13 cellular contexts compared by ENCODE assay signal in the genomic region with DNA sequence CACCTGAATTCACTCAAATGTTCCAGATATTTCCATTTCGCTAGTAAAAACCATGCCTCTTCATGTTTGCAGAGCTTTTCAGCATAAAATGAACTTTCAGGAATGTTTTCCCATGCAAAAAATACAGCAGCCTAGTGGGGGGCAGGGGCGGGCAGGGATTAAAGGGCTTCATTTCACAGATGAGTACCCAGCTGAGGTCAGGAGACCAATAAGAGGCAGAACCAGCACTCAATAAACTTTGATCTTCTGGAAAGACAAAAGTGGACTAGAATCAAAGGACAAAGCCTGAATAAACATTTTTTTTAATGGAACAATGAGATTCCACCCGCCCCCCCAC. TPM values are rescaled to one million over a fixed set of nuclear protein-coding genes. Genes with fewer than 3 reads are reported as not detected.
DNase-seq lines count a peak whose midpoint lies in the region; ATAC-seq and TF ChIP-seq lines count a peak whose summit lies in the region.
"Had no signal": no experiment of that assay in that cellular context is flagged by ENCODE, and none has a peak within 500 bp of the region (broad histone marks: within the 10 kb centered on the region; RNA-seq: fewer than 3 reads in every experiment).

No MANE protein-coding gene starts in this region.

- 34% methylated on average over 3 of the region's 3 CpGs for WGBS in right lobe of liver (ENCODE audit: insufficient coverage, low coverage, low lambda C conversion rate, missing lambda C conversion rate)
- 66 to 75% methylated on average over 3 of the region's 3 CpGs for WGBS in transverse colon (ENCODE audit: low coverage in 1 of 2), 2 donors

- CTCF ChIA-PET in activated CD8-positive, alpha-beta memory T cell treated with anti-CD3 and anti-CD28 coated beads, Interleukin-2, amount 10 ng/mL, durations not matched to agents 7 days and 5 days (lab: Charles Lee) = interaction anchor here (0.9 to 1.1 kb wide), 2 partner anchors 10 to 54 kb away, joined by 3 to 5 read pairs; no protein-coding TSS in a partner anchor

- no peaks in the 10 kb centered on the region for H3K36me3 ChIP-seq in ascending aorta
- H3K36me3 ChIP-seq in right lobe of liver = no peaks in the 10 kb centered on the region
- no peaks in the 10 kb centered on the region for H3K36me3 ChIP-seq in transverse colon
- H3K36me3 ChIP-seq: tibial nerve had no signal

- ATAC-seq in activated CD8-positive, alpha-beta memory T cell treated with anti-CD3 and anti-CD28 coated beads, Interleukin-2, amount 10 ng/mL, durations not matched to agents 7 days and 5 days = no peak
- peak; percentile 2 to 49 (median 36) for ATAC-seq in right lobe of liver
- ATAC-seq in GM19023 (IDR thresholded peaks at IDR 0.05; ENCODE audit: unreplicated experiment) = no peak
- ATAC-seq: activated naive CD8-positive, alpha-beta T cell treated with anti-CD3 and anti-CD28 coated beads, Interleukin-2, amount 50 U/mL, for 24 hours had no signal

- H3K36me3 Mint-ChIP-seq in activated CD8-positive, alpha-beta memory T cell treated with anti-CD3 and anti-CD28 coated beads, Interleukin-2, amount 10 ng/mL, durations not matched to agents 7 days and 5 days = no peaks in the 10 kb centered on the region

- no peak for TF ChIP-seq EP300 in transverse colon (IDR thresholded peaks at IDR 0.05; ENCODE audit: low read depth)

- peak overlapping the region; percentile 74 to 76 for H3K27ac ChIP-seq in ascending aorta
- peak overlapping the region; percentile 72 to 98 (median 96) for H3K27ac ChIP-seq in right lobe of liver
- H3K27ac ChIP-seq in transverse colon = peak overlapping the region in 3 of 4 donors; percentile 28 to 48 (median 32)
- H3K27ac ChIP-seq: tibial nerve had no signal

- H3K27me3 Mint-ChIP-seq in activated CD8-positive, alpha-beta memory T cell treated with anti-CD3 and anti-CD28 coated beads, Interleukin-2, amount 10 ng/mL, durations not matched to agents 7 days and 5 days = no peaks in the 10 kb centered on the region
- H3K27me3 Mint-ChIP-seq: activated naive CD8-positive, alpha-beta T cell treated with anti-CD3 and anti-CD28 coated beads, Interleukin-2, amount 50 U/mL, for 24 hours had no signal

- H3K27me3 ChIP-seq in ascending aorta = no peaks in the 10 kb centered on the region
- no peaks in the 10 kb centered on the region for H3K27me3 ChIP-seq in right lobe of liver
- H3K27me3 ChIP-seq in transverse colon = no peaks in the 10 kb centered on the region
- H3K27me3 ChIP-seq: tibial nerve had no signal

- H3K9me3 ChIP-seq in ascending aorta = no peaks in the 10 kb centered on the region
- H3K9me3 ChIP-seq in right lobe of liver = no peaks in the 10 kb centered on the region
- no peaks in the 10 kb centered on the region for H3K9me3 ChIP-seq in transverse colon
- H3K9me3 ChIP-seq: tibial nerve had no signal

- TF ChIP-seq CTCF in ascending aorta (IDR thresholded peaks at IDR 0.05) (no peak), right lobe of liver (IDR thresholded peaks at IDR 0.05) (no peak), transverse colon (IDR thresholded peaks at IDR 0.05) (no peak)

- H3K4me3 ChIP-seq in ascending aorta = no peak overlapping the region
- H3K4me3 ChIP-seq in right lobe of liver = no peak overlapping the region
- H3K4me3 ChIP-seq in transverse colon = no peak overlapping the region
- H3K4me3 ChIP-seq: tibial nerve had no signal

- no peak for DNase-seq in activated CD8-positive, alpha-beta memory T cell treated with anti-CD3 and anti-CD28 coated beads, Interleukin-2, amount 10 ng/mL, durations not matched to agents 7 days and 5 days
- no peak for DNase-seq in activated CD8-positive, alpha-beta memory T cell treated with anti-CD3 and anti-CD28 coated beads for 24 hours
- no peak for DNase-seq in ascending aorta (ENCODE audit: low spot score in 2 of 2)
- DNase-seq in right lobe of liver = no peak
- no peak for DNase-seq in transverse colon
- no peak for DNase-seq in cerebellar nuclear complex (lab: John Stamatoyannopoulos, UW)
- DNase-seq in HuH-7 (ENCODE audit: low spot score) = no peak
- DNase-seq: activated naive CD8-positive, alpha-beta T cell treated with anti-CD3 and anti-CD28 coated beads, Interleukin-2, amount 50 U/mL, for 24 hours; Kasumi-1; NK-92 treated with Interleukin-12 subunit alpha and Interleukin-12 subunit beta, amount 100 ng/mL, for 24 hours had no signal

- H3K27ac Mint-ChIP-seq in activated CD8-positive, alpha-beta memory T cell treated with anti-CD3 and anti-CD28 coated beads, Interleukin-2, amount 10 ng/mL, durations not matched to agents 7 days and 5 days = peak overlapping the region; percentile 68
- H3K27ac Mint-ChIP-seq: dendritic cell treated with granulocyte-macrophage colony-stimulating factor and Interleukin-4, amounts not matched to agents 40 ng/mL and 50 ng/mL, for 4 days had no signal

- peaks cover 36% of the 10 kb centered on the region for H3K4me1 Mint-ChIP-seq in activated CD8-positive, alpha-beta memory T cell treated with anti-CD3 and anti-CD28 coated beads, Interleukin-2, amount 10 ng/mL, durations not matched to agents 7 days and 5 days

- H3K4me3 Mint-ChIP-seq in activated CD8-positive, alpha-beta memory T cell treated with anti-CD3 and anti-CD28 coated beads, Interleukin-2, amount 10 ng/mL, durations not matched to agents 7 days and 5 days = no peak overlapping the region
- H3K4me3 Mint-ChIP-seq: dendritic cell treated with granulocyte-macrophage colony-stimulating factor and Interleukin-4, amounts not matched to agents 40 ng/mL and 50 ng/mL, for 4 days had no signal

- no peak for TF ChIP-seq POLR2A in right lobe of liver (IDR thresholded peaks at IDR 0.05)
- TF ChIP-seq POLR2A in transverse colon (IDR thresholded peaks at IDR 0.05) = no peak

- H3K4me1 ChIP-seq in ascending aorta = peaks cover 0 to 20% of the 10 kb centered on the region in 2 donors
- peaks cover 0 to 43% (median 19%) of the 10 kb centered on the region in 4 donors for H3K4me1 ChIP-seq in right lobe of liver
- peaks cover 11 to 27% (median 22%) of the 10 kb centered on the region in 4 donors for H3K4me1 ChIP-seq in transverse colon

- no peaks in the 10 kb centered on the region for H3K9me3 Mint-ChIP-seq in activated CD8-positive, alpha-beta memory T cell treated with anti-CD3 and anti-CD28 coated beads, Interleukin-2, amount 10 ng/mL, durations not matched to agents 7 days and 5 days (ENCODE audit: low read depth)
- H3K9me3 Mint-ChIP-seq: activated naive CD8-positive, alpha-beta T cell treated with anti-CD3 and anti-CD28 coated beads, Interleukin-2, amount 50 U/mL, for 24 hours; dendritic cell treated with granulocyte-macrophage colony-stimulating factor and Interleukin-4, amounts not matched to agents 40 ng/mL and 50 ng/mL, for 4 days had no signal

- intact Hi-C loops in ascending aorta (cut with DNase I) = no loop called here
- intact Hi-C loops in right lobe of liver (cut with DNase I) = no loop called here
- intact Hi-C loops in transverse colon (cut with DNase I; ENCODE audit: low total_unique reads) = no loop called here

- in situ Hi-C loops in transverse colon (cut with MboI; ENCODE audit: low pct_ligation_motif_present in 1 of 4, low pct_unique_long_range_greater_than_20kb in 1 of 4, low sequenced_read_pairs in 3 of 4) = no loop called here

RNA-seq across cellular contexts. Expression of a gene that starts 8.0 kb away (rescaled TPM):
- total RNA-seq in activated CD8-positive, alpha-beta memory T cell treated with anti-CD3 and anti-CD28 coated beads, Interleukin-2, amount 10 ng/mL, durations not matched to agents 7 days and 5 days = 1 to 10 TPM; 4.3 to 4.5 TPM
- total RNA-seq in ascending aorta = 12.6 TPM
- 10 to 100 TPM in 3 of 6 experiments, 1 to 10 TPM in 3; 5.8 to 21.7 (median 13.4) TPM for total RNA-seq in right lobe of liver
- total RNA-seq in transverse colon = 10 to 100 TPM; 10.1 to 36.0 (median 10.8) TPM

Comparison
In these comparisons a context has a peak if more than half of its experiments do, and no peak if none do; other contexts are left out.
1. ATAC-seq: peak in right lobe of liver (4 of 4); none in activated CD8-positive, alpha-beta memory T cell treated with anti-CD3 and anti-CD28 coated beads, Interleukin-2, amount 10 ng/mL, durations not matched to agents 7 days and 5 days (single experiment) and GM19023 (single experiment).
2. H3K27ac ChIP-seq: peak in every context shown above with its lines; median percentile 96 in right lobe of liver; 75 in ascending aorta; 32 in transverse colon.